ENCODE assay signal across 8 cellular contexts in genomic region chr19:45782162-45782623, GRCh38. TPM values are rescaled to one million over a fixed set of nuclear protein-coding genes. Genes with fewer than 3 reads are reported as not detected.
A peak's percentile ranks its signal among the peaks of the same experiment; 100 is the strongest.
DNase-seq lines count a peak whose midpoint lies in the region; ATAC-seq and TF ChIP-seq lines count a peak whose summit lies in the region.

A gene with protein sequence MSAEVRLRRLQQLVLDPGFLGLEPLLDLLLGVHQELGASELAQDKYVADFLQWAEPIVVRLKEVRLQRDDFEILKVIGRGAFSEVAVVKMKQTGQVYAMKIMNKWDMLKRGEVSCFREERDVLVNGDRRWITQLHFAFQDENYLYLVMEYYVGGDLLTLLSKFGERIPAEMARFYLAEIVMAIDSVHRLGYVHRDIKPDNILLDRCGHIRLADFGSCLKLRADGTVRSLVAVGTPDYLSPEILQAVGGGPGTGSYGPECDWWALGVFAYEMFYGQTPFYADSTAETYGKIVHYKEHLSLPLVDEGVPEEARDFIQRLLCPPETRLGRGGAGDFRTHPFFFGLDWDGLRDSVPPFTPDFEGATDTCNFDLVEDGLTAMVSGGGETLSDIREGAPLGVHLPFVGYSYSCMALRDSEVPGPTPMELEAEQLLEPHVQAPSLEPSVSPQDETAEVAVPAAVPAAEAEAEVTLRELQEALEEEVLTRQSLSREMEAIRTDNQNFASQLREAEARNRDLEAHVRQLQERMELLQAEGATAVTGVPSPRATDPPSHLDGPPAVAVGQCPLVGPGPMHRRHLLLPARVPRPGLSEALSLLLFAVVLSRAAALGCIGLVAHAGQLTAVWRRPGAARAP (minus strand): TSS chr19:45782490. CDS start chr19:45782352, 138 bp downstream.

- H3K27me3 ChIP-seq in IMR-90 (ENCODE audit: control insufficient read depth, insufficient read depth, low read length): no peaks in the 10 kb centered on the region
- no peaks in the 10 kb centered on the region for H3K27me3 ChIP-seq in body of pancreas

- peak within 1 kb of the TSS; percentile 71 for H4K5ac ChIP-seq in IMR-90 (ENCODE audit: low read depth, low read length)

- H3K36me3 ChIP-seq in IMR-90 (ENCODE audit: control insufficient read depth, insufficient read depth, low read length) (peaks cover 46% of the 10 kb centered on the region), body of pancreas (replicated peaks in 1 of 2; ENCODE audit: insufficient read depth in 1 of 2, low read depth in 2 of 2) (peaks cover 0 to 2% of the 10 kb centered on the region in 2 donors)

- H3K14ac ChIP-seq in IMR-90 (replicated peaks; ENCODE audit: low read depth, low read length): peak within 1 kb of the TSS; percentile 96

- BruUV-seq in IMR-90 (replicated peaks; lab: Mats Ljungman, UMichigan): no TSS peak

- H3K4me1 ChIP-seq in IMR-90 (ENCODE audit: control insufficient read depth, insufficient read depth, low read length) (peaks cover 30% of the 10 kb centered on the region), body of pancreas (peaks cover 50% of the 10 kb centered on the region)

- peaks cover 30% of the 10 kb centered on the region for H4K20me1 ChIP-seq in IMR-90 (ENCODE audit: insufficient read depth, low read length)

- H3K9me1 ChIP-seq in IMR-90 (ENCODE audit: insufficient read depth, low read length): peaks cover 19% of the 10 kb centered on the region

- peak within 1 kb of the TSS; percentile 97 for H2AK9ac ChIP-seq in IMR-90 (replicated peaks; ENCODE audit: low read depth, low read length, poor library complexity)

- dilution Hi-C loops in IMR-90 (cut with HindIII; ENCODE audit: low sequenced_read_pairs, unreplicated experiment): no loop called here

- in situ Hi-C loops in IMR-90 (cut with MboI; ENCODE audit: low sequenced_read_pairs): no loop called here

- intact Hi-C loops in IMR-90 (cut with micrococcal nuclease) (no loop called here), body of pancreas (cut with DNase I) (no loop called here), left colon (cut with DNase I, micrococcal nuclease) (no loop called here)

- peak within 1 kb of the TSS; percentile 81 for H2AFZ ChIP-seq in IMR-90 (replicated peaks; ENCODE audit: low read length, poor library complexity)

- TF ChIP-seq POLR2A in IMR-90 (IDR thresholded peaks at IDR 0.05; ENCODE audit: low read depth, low read length) (no peak), body of pancreas (IDR thresholded peaks at IDR 0.05) (peak in 2 of 3 donors; percentile 22 to 55)

- H4K8ac ChIP-seq in IMR-90 (ENCODE audit: low read depth in 2 of 2, low read length in 2 of 2): peak within 1 kb of the TSS; percentile 18 to 85

- H3K56ac ChIP-seq in IMR-90 (ENCODE audit: extremely low read depth, insufficient read depth, low read length): peak within 1 kb of the TSS; percentile 50; the same call in 1 of the 2 replicates

- no peak for TF ChIP-seq CTCF in IMR-90 (conservative IDR thresholded peaks at IDR 0.05; ENCODE audit: low read depth, low read length)
- TF ChIP-seq CTCF in body of pancreas (IDR thresholded peaks at IDR 0.05): no peak
- TF ChIP-seq CTCF in subcutaneous adipose tissue (IDR thresholded peaks at IDR 0.05; ENCODE audit: low read depth): no peak

- H3K9ac ChIP-seq in IMR-90 (ENCODE audit: low read depth, low read length): peak within 1 kb of the TSS; percentile 66

- peak within 1 kb of the TSS; percentile 94 for H2BK5ac ChIP-seq in IMR-90 (ENCODE audit: low read depth, low read length, poor library complexity, severe bottlenecking)

- peak within 1 kb of the TSS; percentile 96 for H3K4ac ChIP-seq in IMR-90 (ENCODE audit: low read depth, low read length)

- peak within 1 kb of the TSS; percentile 88; the same call in 1 of the 2 replicates for H2AK5ac ChIP-seq in IMR-90 (ENCODE audit: low read depth, low read length)

- H2BK15ac ChIP-seq in IMR-90 (ENCODE audit: low read depth, low read length): peak within 1 kb of the TSS; percentile 95; the same call in 1 of the 3 replicates

- H3K79me1 ChIP-seq in IMR-90 (ENCODE audit: low read depth in 1 of 2, low read length in 2 of 2): peaks cover 31 to 82% of the 10 kb centered on the region in 2 experiments

- H2BK20ac ChIP-seq in IMR-90 (ENCODE audit: low read depth, low read length): peak within 1 kb of the TSS; percentile 93

- DNase-seq in IMR-90: no peak
- peak in 3 of 4 donors; percentile 43 to 66 (median 62) for DNase-seq in body of pancreas
- peak in 1 of 2 donors; percentile 34 for DNase-seq in left colon
- DNase-seq in NCI-H1436 (lab: John Stamatoyannopoulos, UW): no peak
- no peak for DNase-seq in COLO829 (ENCODE audit: low spot score)
- DNase-seq in cerebellar nuclear complex (lab: John Stamatoyannopoulos, UW): no peak
- no peak for DNase-seq in stimulated activated CD4-positive, alpha-beta T cell treated with anti-CD3 and anti-CD28 coated beads, Interleukin-4, amount 100 ng/mL, for 1 hour

- peak within 1 kb of the TSS; percentile 88 for H3K23ac ChIP-seq in IMR-90 (ENCODE audit: low read depth, low read length)

- POLR2A ChIA-PET in IMR-90 (lab: Charles Lee; ENCODE audit: unreplicated experiment): interaction anchor here (0.5 to 1.6 kb wide), 7 partner anchors 8 to 35 kb away, joined by 3 to 16 read pairs (median 11); partner anchors contain the start of genes DMWD and SIX5

- 29% methylated on average over 12 of the region's 18 CpGs; no CpG with 5 or more reads in 1 of the 2 experiments for WGBS in IMR-90 (ENCODE audit: extremely low coverage in 2 of 2, insufficient read length in 1 of 2), 2 experiments
- 25 to 47% methylated on average over 3 to 17 of the region's 18 CpGs for WGBS in body of pancreas, 2 donors

- peak within 1 kb of the TSS; percentile 96 for H2BK120ac ChIP-seq in IMR-90 (ENCODE audit: low read depth, low read length)

- H3K4me3 ChIP-seq in IMR-90 (ENCODE audit: insufficient read depth, low read depth, low read length): peak within 1 kb of the TSS; percentile 33
- peak within 1 kb of the TSS; percentile 20 to 39 for H3K4me3 ChIP-seq in body of pancreas

- ATAC-seq in IMR-90 (ENCODE audit: low read depth) (peak; percentile 62), body of pancreas (no peak), left colon (no peak)

- H3K27ac ChIP-seq in IMR-90 (ENCODE audit: insufficient read depth, low read length) (peak within 1 kb of the TSS; percentile 94), body of pancreas (peak within 1 kb of the TSS; percentile 70 to 90 (median 86))

- peak within 1 kb of the TSS; percentile 87 for H3K18ac ChIP-seq in IMR-90 (ENCODE audit: low read depth, low read length)

- H3K9me3 ChIP-seq in IMR-90 (ENCODE audit: control insufficient read depth, insufficient read depth, low read length): no peaks in the 10 kb centered on the region
- no peaks in the 10 kb centered on the region for H3K9me3 ChIP-seq in body of pancreas

- CTCF ChIA-PET in IMR-90 (lab: Yijun Ruan, JAX): interaction anchor here (0.6 to 1.6 kb wide), 4 partner anchors 12 to 337 kb away, joined by 3 to 9 read pairs (median 4); no protein-coding TSS in a partner anchor

- peak within 1 kb of the TSS; percentile 86 for H4K91ac ChIP-seq in IMR-90 (ENCODE audit: insufficient read depth, low read depth, low read length)

- no peak for TF ChIP-seq RAD21 in IMR-90 (IDR thresholded peaks at IDR 0.05; ENCODE audit: low read length)

- H3K4me2 ChIP-seq in IMR-90 (ENCODE audit: low read depth, low read length): peak within 1 kb of the TSS; percentile 81

TF ChIP-seq in IMR-90, 13 proteins besides CTCF, POLR2A, EP300 and RAD21:
- TF ChIP-seq FOS (IDR thresholded peaks at IDR 0.05; ENCODE audit: low read depth, low read length) (no peak), CEBPB (IDR thresholded peaks at IDR 0.05; ENCODE audit: low read depth, low read length) (no peak), RCOR1 (IDR thresholded peaks at IDR 0.05; ENCODE audit: insufficient replicate concordance, low read length) (no peak), BHLHE40 (IDR thresholded peaks at IDR 0.05; ENCODE audit: low read depth, low read length) (no peak), SMC3 (IDR thresholded peaks at IDR 0.05; ENCODE audit: low read depth, low read length) (no peak), RFX5 (IDR thresholded peaks at IDR 0.05; ENCODE audit: low read depth, low read length) (no peak), CHD1 (IDR thresholded peaks at IDR 0.05; ENCODE audit: low read depth, low read length) (no peak), MXI1 (IDR thresholded peaks at IDR 0.05; ENCODE audit: borderline replicate concordance, low read depth, low read length) (no peak), MAFK (IDR thresholded peaks at IDR 0.05; ENCODE audit: low read depth, low read length) (no peak), NFE2L2 (IDR thresholded peaks at IDR 0.05; ENCODE audit: low read depth, low read length) (no peak), MAZ (IDR thresholded peaks at IDR 0.05; ENCODE audit: borderline replicate concordance, low read depth, low read length) (no peak)
- TF ChIP-seq, protein P1, sequence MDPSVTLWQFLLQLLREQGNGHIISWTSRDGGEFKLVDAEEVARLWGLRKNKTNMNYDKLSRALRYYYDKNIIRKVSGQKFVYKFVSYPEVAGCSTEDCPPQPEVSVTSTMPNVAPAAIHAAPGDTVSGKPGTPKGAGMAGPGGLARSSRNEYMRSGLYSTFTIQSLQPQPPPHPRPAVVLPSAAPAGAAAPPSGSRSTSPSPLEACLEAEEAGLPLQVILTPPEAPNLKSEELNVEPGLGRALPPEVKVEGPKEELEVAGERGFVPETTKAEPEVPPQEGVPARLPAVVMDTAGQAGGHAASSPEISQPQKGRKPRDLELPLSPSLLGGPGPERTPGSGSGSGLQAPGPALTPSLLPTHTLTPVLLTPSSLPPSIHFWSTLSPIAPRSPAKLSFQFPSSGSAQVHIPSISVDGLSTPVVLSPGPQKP (IDR thresholded peaks at IDR 0.05; ENCODE audit: borderline replicate concordance, low read depth, low read length): no peak
- TF ChIP-seq, protein P2, sequence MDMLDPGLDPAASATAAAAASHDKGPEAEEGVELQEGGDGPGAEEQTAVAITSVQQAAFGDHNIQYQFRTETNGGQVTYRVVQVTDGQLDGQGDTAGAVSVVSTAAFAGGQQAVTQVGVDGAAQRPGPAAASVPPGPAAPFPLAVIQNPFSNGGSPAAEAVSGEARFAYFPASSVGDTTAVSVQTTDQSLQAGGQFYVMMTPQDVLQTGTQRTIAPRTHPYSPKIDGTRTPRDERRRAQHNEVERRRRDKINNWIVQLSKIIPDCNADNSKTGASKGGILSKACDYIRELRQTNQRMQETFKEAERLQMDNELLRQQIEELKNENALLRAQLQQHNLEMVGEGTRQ (IDR thresholded peaks at IDR 0.05; ENCODE audit: low read depth, low read length): no peak
TF ChIP-seq in IMR-90: peak in this region for 0.

RNA-seq across cellular contexts. Expression of the gene that starts here (rescaled TPM):
- 7.9 and 10.0 TPM in 2 replicates for total RNA-seq in IMR-90 (2012; rRNA removed)
- polyA plus RNA-seq in IMR-90 (2012; rRNA removed): 48.5 and 50.7 TPM in 2 replicates
- 39.1 and 50.8 TPM in 2 replicates for polyA plus RNA-seq in IMR-90 (2012; cell fraction: cytosol; rRNA removed)
- polyA plus RNA-seq in IMR-90 (2012; cell fraction: nucleus; rRNA removed; ENCODE audit: low replicate concordance): 395 and 718 TPM in 2 replicates
- total RNA-seq in body of pancreas: 10 to 100 TPM; 57.9 to 81.4 TPM
- total RNA-seq in left colon: 10 to 100 TPM; 28.4 to 38.2 TPM
- total RNA-seq in subcutaneous adipose tissue: 10 to 100 TPM in 3 of 4 donors, 1 to 10 TPM in 1; 7.0 to 39.2 (median 18.6) TPM

Comparison
In these comparisons a context has a peak if more than half of its experiments do, and no peak if none do; other contexts are left out.
1. DNase-seq: peak in body of pancreas (3 of 4); none in IMR-90 (single experiment), NCI-H1436 (single experiment), COLO829 (single experiment), cerebellar nuclear complex (0 of 2) and stimulated activated CD4-positive, alpha-beta T cell treated with anti-CD3 and anti-CD28 coated beads, Interleukin-4, amount 100 ng/mL, for 1 hour (single experiment).